ENCODE assay signal across 8 cellular contexts in genomic region chr16:29729116-29729521, GRCh38. TPM values are rescaled to one million over a fixed set of nuclear protein-coding genes. Genes with fewer than 3 reads are reported as not detected.
DNase-seq lines count a peak whose midpoint lies in the region; ATAC-seq and FAIRE-seq lines count a peak whose summit lies in the region.

No MANE protein-coding gene starts in this region.

- DNase-seq in G401 (ENCODE audit: low spot score) (peak; percentile 69), MV-4-11 (lab: John Stamatoyannopoulos, UW) (peak; percentile 54), amniotic epithelial cell (ENCODE audit: low read depth) (peak; percentile 39), kidney glomerular epithelial cell (lab: John Stamatoyannopoulos, UW) (peak; percentile 45), urothelium cell line (ENCODE audit: low spot score) (peak; percentile 51), amniotic stem cell (lab: John Stamatoyannopoulos, UW) (no peak)
- no peak for DNase-seq in activated naive CD4-positive, alpha-beta T cell treated with anti-CD3 and anti-CD28 coated beads, Interleukin-2, amount 50 U/mL, for 72 hours (ENCODE audit: low spot score in 2 of 2)

- in situ Hi-C loops in G401 (cut with HindIII; ENCODE audit: low sequenced_read_pairs): no loop called here

- ATAC-seq in HG03439 (IDR thresholded peaks at IDR 0.05; ENCODE audit: unreplicated experiment): no peak
- no peak for ATAC-seq in activated naive CD4-positive, alpha-beta T cell treated with anti-CD3 and anti-CD28 coated beads, Interleukin-2, amount 50 U/mL, for 72 hours

- no peak overlapping the region for H3K27ac Mint-ChIP-seq in activated naive CD4-positive, alpha-beta T cell treated with anti-CD3 and anti-CD28 coated beads, Interleukin-2, amount 50 U/mL, for 72 hours

- no peak for FAIRE-seq in urothelium cell line (lab: Jason Lieb, UNC)

- H3K36me3 Mint-ChIP-seq in activated naive CD4-positive, alpha-beta T cell treated with anti-CD3 and anti-CD28 coated beads, Interleukin-2, amount 50 U/mL, for 72 hours: peaks cover 0 to 24% of the 10 kb centered on the region in 2 donors

- H3K9me3 Mint-ChIP-seq in activated naive CD4-positive, alpha-beta T cell treated with anti-CD3 and anti-CD28 coated beads, Interleukin-2, amount 50 U/mL, for 72 hours: peaks cover 0 to 12% of the 10 kb centered on the region in 2 donors

RNA-seq across cellular contexts. Expression of gene C16orf54, which starts 16.7 kb away (rescaled TPM):
- total RNA-seq in G401 (2014; rRNA removed; shearing (Covaris generic)): not detected in 2 replicates
- 10 to 100 TPM; 14.0 to 19.5 TPM for total RNA-seq in activated naive CD4-positive, alpha-beta T cell treated with anti-CD3 and anti-CD28 coated beads, Interleukin-2, amount 50 U/mL, for 72 hours

RNA-seq across cellular contexts. Expression of gene ZG16, which starts 48.9 kb away (rescaled TPM):
- not detected in 2 replicates for total RNA-seq in G401 (2014; rRNA removed; shearing (Covaris generic))
- total RNA-seq in activated naive CD4-positive, alpha-beta T cell treated with anti-CD3 and anti-CD28 coated beads, Interleukin-2, amount 50 U/mL, for 72 hours: not detected

RNA-seq across cellular contexts. Expression of gene QPRT, which starts 50.1 kb away (rescaled TPM):
- total RNA-seq in G401 (2014; rRNA removed; shearing (Covaris generic)): 96.6 and 105 TPM in 2 replicates
- 10 to 100 TPM; 10.1 to 14.5 TPM for total RNA-seq in activated naive CD4-positive, alpha-beta T cell treated with anti-CD3 and anti-CD28 coated beads, Interleukin-2, amount 50 U/mL, for 72 hours

Comparison
In these comparisons a context has a peak if more than half of its experiments do, and no peak if none do; other contexts are left out.
1. DNase-seq: peak in G401 (single experiment), MV-4-11 (single experiment), amniotic epithelial cell (single experiment), kidney glomerular epithelial cell (single experiment) and urothelium cell line (single experiment); none in activated naive CD4-positive, alpha-beta T cell treated with anti-CD3 and anti-CD28 coated beads, Interleukin-2, amount 50 U/mL, for 72 hours (0 of 2) and amniotic stem cell (single experiment).
2. RNA of gene C16orf54, which starts 16.7 kb away (total RNA-seq): 14.0 to 19.5 TPM in activated naive CD4-positive, alpha-beta T cell treated with anti-CD3 and anti-CD28 coated beads, Interleukin-2, amount 50 U/mL, for 72 hours; not detected in G401; every median in the first group is over 10 times any median in the second.